ENCODE assay signal across 8 cellular contexts in the genomic region with DNA sequence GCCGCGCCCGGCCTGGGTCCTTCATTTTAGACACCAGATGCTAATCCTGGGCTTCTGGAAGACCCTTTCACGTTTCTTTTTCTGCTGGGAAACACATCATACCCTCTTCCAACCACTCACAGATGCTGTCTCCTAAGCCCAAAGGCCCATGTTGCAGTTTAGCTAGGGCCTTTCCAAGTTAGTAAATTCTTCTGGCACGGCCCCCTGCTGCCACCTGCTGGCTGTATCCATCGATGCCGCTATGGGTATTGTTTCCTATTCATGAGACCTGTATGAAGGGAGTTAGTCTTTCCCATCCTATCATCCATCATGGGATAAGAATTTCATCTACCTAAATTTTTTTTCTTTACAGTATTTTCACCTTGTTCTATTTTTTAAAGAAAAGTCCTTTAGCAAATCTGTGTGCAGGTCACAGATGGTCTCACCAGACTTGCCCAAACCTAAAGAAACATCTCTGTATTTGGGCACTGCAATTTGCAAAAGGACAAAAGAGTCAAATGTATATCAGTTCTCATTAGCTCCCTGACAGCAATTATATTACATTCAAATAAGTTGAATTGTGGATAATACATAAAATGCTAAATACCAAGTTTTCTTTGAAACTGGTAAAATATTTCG. TPM values are rescaled to one million over a fixed set of nuclear protein-coding genes. Genes with fewer than 3 reads are reported as not detected.
DNase-seq lines count a peak whose midpoint lies in the region; ATAC-seq and TF ChIP-seq lines count a peak whose summit lies in the region.

No MANE protein-coding gene starts in this region.

- H3K9me3 ChIP-seq in esophagus squamous epithelium: no peaks in the 10 kb centered on the region

- no peak overlapping the region for H3K27ac ChIP-seq in esophagus squamous epithelium

- intact Hi-C loops in esophagus squamous epithelium (cut with DNase I): no loop called here

- no peak overlapping the region for H3K4me3 ChIP-seq in esophagus squamous epithelium

- H3K36me3 ChIP-seq in esophagus squamous epithelium: no peaks in the 10 kb centered on the region

- no peak overlapping the region for H3K4me3 Mint-ChIP-seq in neural crest cell

- H3K36me3 Mint-ChIP-seq in neural crest cell (ENCODE audit: low read depth): no peaks in the 10 kb centered on the region

- no peaks in the 10 kb centered on the region for H3K9me3 Mint-ChIP-seq in neural crest cell

- peaks cover 2% of the 10 kb centered on the region for H3K27me3 Mint-ChIP-seq in neural crest cell (ENCODE audit: low read depth)

- DNase-seq in ELR (ENCODE audit: low read depth): peak; percentile 75
- peak; percentile 91 for DNase-seq in HT-29 (ENCODE audit: low spot score)
- DNase-seq in OCI-M2 (lab: John Stamatoyannopoulos, UW; ENCODE audit: unreplicated experiment): peak; percentile 35
- DNase-seq in activated T-cell treated with anti-CD3 and anti-CD28 coated beads for 48 hours (ENCODE audit: low read depth): peak; percentile 56
- peak; percentile 4 for DNase-seq in esophagus squamous epithelium (lab: John Stamatoyannopoulos, UW)
- DNase-seq in neural crest cell (ENCODE audit: low read depth, low spot score): peak; percentile 62
- DNase-seq in stromal cell of bone marrow (ENCODE audit: low read depth): peak; percentile 36

- H3K4me1 ChIP-seq in esophagus squamous epithelium: peaks cover 0 to 20% (median 6%) of the 10 kb centered on the region in 3 donors

- H3K4me1 Mint-ChIP-seq in neural crest cell: peaks cover 4% of the 10 kb centered on the region

- TF ChIP-seq CTCF in esophagus squamous epithelium (IDR thresholded peaks at IDR 0.05) (peak; percentile 60 to 80 (median 74)), neural crest cell (conservative IDR thresholded peaks at IDR 0.05) (peak; percentile 82)

- no peaks in the 10 kb centered on the region for H3K27me3 ChIP-seq in esophagus squamous epithelium

- 47 to 96% methylated on average over 4 to 8 of the region's 8 CpGs for WGBS in esophagus squamous epithelium, 2 donors

- H3K27ac Mint-ChIP-seq in neural crest cell (ENCODE audit: unreplicated experiment): no peak overlapping the region

- no peak for ATAC-seq in HG03045 (IDR thresholded peaks at IDR 0.05; ENCODE audit: unreplicated experiment)

- no peak for TF ChIP-seq POLR2A in esophagus squamous epithelium (IDR thresholded peaks at IDR 0.05)

RNA-seq across cellular contexts. Expression of a gene that starts 37.8 kb away (rescaled TPM):
- 26.9 and 30.4 TPM in 2 replicates for total RNA-seq in HT-29 (2014; rRNA removed; shearing (Covaris generic))
- total RNA-seq in esophagus squamous epithelium: 10 to 100 TPM in 2 of 4 donors, 1 to 10 TPM in 2; 6.4 to 16.4 (median 8.4) TPM
- 4.2 and 4.3 TPM in 2 replicates for total RNA-seq in neural crest cell

RNA-seq across cellular contexts. Expression of a gene that starts 40.2 kb away (rescaled TPM):
- 8.9 and 12.2 TPM in 2 replicates for total RNA-seq in HT-29 (2014; rRNA removed; shearing (Covaris generic))
- 10 to 100 TPM; 14.9 to 21.9 (median 17.6) TPM for total RNA-seq in esophagus squamous epithelium
- 11.8 and 12.1 TPM in 2 replicates for total RNA-seq in neural crest cell

Comparison
In these comparisons a context has a peak if more than half of its experiments do, and no peak if none do; other contexts are left out.
1. DNase-seq: peak in every context shown above with its lines; median percentile 91 in HT-29; 75 in ELR; 62 in neural crest cell; 56 in activated T-cell treated with anti-CD3 and anti-CD28 coated beads for 48 hours; 36 in stromal cell of bone marrow; 35 in OCI-M2; 4 in esophagus squamous epithelium.